ENCODE assay signal across 27 cellular contexts in the genomic region with DNA sequence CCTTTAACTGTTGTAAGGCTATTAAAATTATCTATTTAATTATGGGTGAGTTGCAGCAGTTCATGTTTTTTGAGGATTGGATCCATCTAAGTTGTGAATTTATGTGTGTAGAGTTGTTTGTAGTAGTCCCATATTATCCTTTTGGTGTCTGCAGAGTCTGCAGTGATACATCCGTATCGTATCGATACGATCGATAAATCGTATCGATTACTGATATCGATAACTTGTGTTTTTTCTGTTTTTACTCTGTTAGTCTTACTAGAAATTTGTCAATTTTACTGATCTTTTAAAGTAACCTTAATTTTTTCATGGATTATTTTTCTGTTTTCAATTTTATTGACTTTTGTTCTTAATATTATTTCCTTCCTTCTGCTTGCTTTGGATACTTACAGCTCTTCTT.
"Had no signal": no experiment of that assay in that cellular context is flagged by ENCODE, and none has a peak within 500 bp of the region (broad histone marks: within the 10 kb centered on the region; RNA-seq: fewer than 3 reads in every experiment).

No MANE protein-coding gene starts in this region.

- ATAC-seq: stimulated activated effector memory CD8-positive, alpha-beta T cell treated with anti-CD3 and anti-CD28 coated beads, Interleukin-12 subunit alpha, Interleukin-12 subunit beta, amount 100 ng/mL, for 72 hours; stimulated activated memory B cell treated with anti-CD40 and anti-IgM and Interleukin-4, amounts not matched to agents 10 μg/mL and 1 μg/mL and 100 μg/mL, for 72 hours; stimulated activated naive B cell treated with anti-CD40 and anti-IgM and Interleukin-4, amounts not matched to agents 10 μg/mL and 1 μg/mL and 100 μg/mL, for 72 hours; stimulated activated naive CD8-positive, alpha-beta T cell treated with anti-CD3 and anti-CD28 coated beads, Interleukin-15, amount 100 ng/mL, for 72 hours; stimulated activated naive CD8-positive, alpha-beta T cell treated with anti-CD3 and anti-CD28 coated beads, Interleukin-15, Interleukin-2, amounts not matched to agents 100 U/mL and 50 U/mL, for 24 hours; upper lobe of right lung had no signal

- H3K4me1 ChIP-seq: stomach, suprapubic skin, testis, thyroid gland, transverse colon, upper lobe of left lung, upper lobe of right lung, uterus had no signal

- H3K36me3 ChIP-seq: stomach, suprapubic skin, thoracic aorta, thyroid gland, tibial nerve, transverse colon, upper lobe of left lung, upper lobe of right lung, uterus, vagina had no signal

- H3K27ac ChIP-seq: stomach, suprapubic skin, testis, thoracic aorta, thyroid gland, tibial artery, tibial nerve, transverse colon, upper lobe of left lung, upper lobe of right lung, uterus, vagina had no signal

- FAIRE-seq: urothelium cell line had no signal

- DNase-seq: stimulated activated CD4-positive, alpha-beta T cell treated with anti-CD3 and anti-CD28 coated beads, Interleukin-2, amount 100 ng/mL, for 48 hours; stimulated activated CD4-positive, alpha-beta T cell treated with anti-CD3 and anti-CD28 coated beads, Interleukin-4, amount 100 ng/mL, for 1 hour; stimulated activated CD4-positive, alpha-beta T cell treated with anti-CD3 and anti-CD28 coated beads, Interleukin-4, amount 100 ng/mL, for 24 hours; stimulated activated CD4-positive, alpha-beta T cell treated with anti-CD3 and anti-CD28 coated beads, Interleukin-4, amount 100 ng/mL, for 4 hours; stimulated activated CD8-positive, alpha-beta memory T cell treated with anti-CD3 and anti-CD28 coated beads, Interleukin-4, amount 100 ng/mL, for 48 hours; stimulated activated naive B cell treated with anti-CD40 and anti-IgM and Interleukin-4, amounts not matched to agents 10 μg/mL and 1 μg/mL and 100 μg/mL, for 72 hours; stimulated activated naive CD4-positive, alpha-beta T cell; stimulated activated naive CD4-positive, alpha-beta T cell treated with Interleukin-2 at 50 U/mL for 16 hours; stimulated activated naive CD8-positive, alpha-beta T cell treated with anti-CD3 and anti-CD28 coated beads, Interleukin-15, amount 100 ng/mL, for 72 hours; stimulated activated naive CD8-positive, alpha-beta T cell treated with anti-CD3 and anti-CD28 coated beads, Interleukin-15, Interleukin-2, amounts not matched to agents 100 U/mL and 50 U/mL, for 24 hours; stomach; substantia nigra; testis; thyroid gland; tibial artery; transverse colon; trophoblast cell; upper lobe of left lung; upper lobe of right lung; uterus had no signal

- H3K9me3 ChIP-seq: stomach, suprapubic skin, testis, thoracic aorta, thyroid gland, tibial artery, tibial nerve, transverse colon, upper lobe of left lung, upper lobe of right lung, uterus, vagina had no signal

- H3K4me3 ChIP-seq: stomach, suprapubic skin, testis, thoracic aorta, thyroid gland, tibial artery, tibial nerve, transverse colon, upper lobe of left lung, upper lobe of right lung, uterus, vagina had no signal

- H3K27me3 ChIP-seq: stomach, suprapubic skin, testis, thyroid gland, tibial artery, tibial nerve, transverse colon, upper lobe of left lung, upper lobe of right lung, uterus, vagina had no signal
